In the genomic region with DNA sequence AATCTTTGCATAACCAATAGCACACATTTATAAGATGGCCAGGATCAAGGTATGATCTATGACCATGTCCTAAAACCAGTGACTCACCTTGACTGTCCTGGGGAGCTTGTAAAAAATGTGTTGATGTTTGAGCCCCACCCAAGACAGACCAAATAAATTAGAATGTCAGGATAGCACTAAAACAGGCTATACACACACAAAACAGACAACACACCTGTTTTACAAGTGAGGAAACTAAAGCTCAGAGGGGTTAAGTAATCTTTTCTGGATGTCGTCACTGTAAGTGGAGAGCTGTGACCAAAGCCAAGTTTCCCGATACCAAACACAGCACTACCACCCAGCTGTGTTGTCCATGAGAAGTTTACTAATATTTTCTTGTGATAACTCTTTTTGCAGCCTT, we compare ENCODE assay signal across 21 cellular contexts.
"Had no signal": no experiment of that assay in that cellular context is flagged by ENCODE, and none has a peak within 500 bp of the region (broad histone marks: within the 10 kb centered on the region; RNA-seq: fewer than 3 reads in every experiment).

No MANE protein-coding gene starts in this region.

- H3K27me3 ChIP-seq: esophagus squamous epithelium, pancreas, thyroid gland had no signal

- H3K27ac ChIP-seq: thyroid gland had no signal

- H3K27me3 Mint-ChIP-seq: activated CD4-positive, alpha-beta T cell treated with anti-CD3 and anti-CD28 coated beads, Interleukin-2, amount 10 ng/mL, durations not matched to agents 24 days and 14 days; activated naive CD4-positive, alpha-beta T cell treated with anti-CD3 and anti-CD28 coated beads, Interleukin-2, amount 10 ng/mL, durations not matched to agents 7 days and 5 days; effector memory CD8-positive, alpha-beta T cell; naive thymus-derived CD8-positive, alpha-beta T cell had no signal

- H3K4me3 ChIP-seq: esophagus squamous epithelium, pancreas, thyroid gland had no signal

- H3K9me3 Mint-ChIP-seq: activated CD4-positive, alpha-beta T cell treated with anti-CD3 and anti-CD28 coated beads, Interleukin-2, amount 10 ng/mL, durations not matched to agents 24 days and 14 days; activated naive CD4-positive, alpha-beta T cell treated with anti-CD3 and anti-CD28 coated beads, Interleukin-2, amount 10 ng/mL, durations not matched to agents 7 days and 5 days; activated T-cell treated with anti-CD3 and anti-CD28 coated beads, Interleukin-2, amount 50 U/mL, for 4 hours; effector memory CD8-positive, alpha-beta T cell; naive thymus-derived CD8-positive, alpha-beta T cell had no signal

- H3K9me3 ChIP-seq: esophagus squamous epithelium, pancreas, thyroid gland had no signal

- H3K4me1 Mint-ChIP-seq: activated CD4-positive, alpha-beta T cell treated with anti-CD3 and anti-CD28 coated beads, Interleukin-2, amount 10 ng/mL, durations not matched to agents 24 days and 14 days; activated naive CD4-positive, alpha-beta T cell treated with anti-CD3 and anti-CD28 coated beads, Interleukin-2, amount 10 ng/mL, durations not matched to agents 7 days and 5 days had no signal

- ATAC-seq: activated CD8-positive, alpha-beta T cell treated with anti-CD3 and anti-CD28 coated beads, Interleukin-2, amount 10 ng/mL, durations not matched to agents 7 days and 5 days; activated T-cell treated with anti-CD3 and anti-CD28 coated beads, Interleukin-2, amount 50 U/mL, for 4 hours; effector memory CD8-positive, alpha-beta T cell; left lobe of liver; naive thymus-derived CD8-positive, alpha-beta T cell had no signal

- H3K4me3 Mint-ChIP-seq: activated CD4-positive, alpha-beta T cell treated with anti-CD3 and anti-CD28 coated beads, Interleukin-2, amount 10 ng/mL, durations not matched to agents 24 days and 14 days; activated CD8-positive, alpha-beta T cell treated with anti-CD3 and anti-CD28 coated beads, Interleukin-2, amount 10 ng/mL, durations not matched to agents 7 days and 5 days; activated naive CD4-positive, alpha-beta T cell treated with anti-CD3 and anti-CD28 coated beads, Interleukin-2, amount 10 ng/mL, durations not matched to agents 7 days and 5 days; activated T-cell treated with anti-CD3 and anti-CD28 coated beads, Interleukin-2, amount 50 U/mL, for 4 hours; effector memory CD8-positive, alpha-beta T cell; naive thymus-derived CD8-positive, alpha-beta T cell had no signal

- DNase-seq: activated CD4-positive, alpha-beta T cell treated with anti-CD3 and anti-CD28 coated beads, Interleukin-2, amount 10 ng/mL, durations not matched to agents 24 days and 14 days; activated CD8-positive, alpha-beta T cell treated with anti-CD3 and anti-CD28 coated beads, Interleukin-2, amount 10 ng/mL, durations not matched to agents 7 days and 5 days; activated effector memory CD4-positive, alpha-beta T cell treated with Interleukin-2 at 50 U/mL for 16 hours; activated naive CD4-positive, alpha-beta T cell treated with anti-CD3 and anti-CD28 coated beads, Interleukin-2, amount 10 ng/mL, durations not matched to agents 7 days and 5 days; activated T-cell treated with anti-CD3 and anti-CD28 coated beads, Interleukin-2, amount 50 U/mL, for 4 hours; amniotic stem cell; effector memory CD8-positive, alpha-beta T cell; esophagus squamous epithelium; foreskin fibroblast; glutamatergic neuron; hypothalamus; islet precursor cell; naive thymus-derived CD8-positive, alpha-beta T cell; pancreas; stimulated activated CD4-positive, alpha-beta T cell treated with anti-CD3 and anti-CD28 coated beads, Interleukin-12 subunit alpha, Interleukin-12 subunit beta, amount 100 ng/mL, for 4 hours; stimulated activated CD4-positive, alpha-beta T cell treated with anti-CD3 and anti-CD28 coated beads, Interleukin-1b, Interleukin-23, amount 100 ng/mL, for 48 hours; stimulated activated CD8-positive, alpha-beta memory T cell treated with anti-CD3 and anti-CD28 coated beads, Interleukin-4, amount 100 ng/mL, for 48 hours; stimulated activated naive CD4-positive, alpha-beta T cell; T1000; thyroid gland had no signal

- H3K4me1 ChIP-seq: esophagus squamous epithelium, thyroid gland had no signal

- H3K27ac Mint-ChIP-seq: activated CD4-positive, alpha-beta T cell treated with anti-CD3 and anti-CD28 coated beads, Interleukin-2, amount 10 ng/mL, durations not matched to agents 24 days and 14 days; activated CD8-positive, alpha-beta T cell treated with anti-CD3 and anti-CD28 coated beads, Interleukin-2, amount 10 ng/mL, durations not matched to agents 7 days and 5 days; activated naive CD4-positive, alpha-beta T cell treated with anti-CD3 and anti-CD28 coated beads, Interleukin-2, amount 10 ng/mL, durations not matched to agents 7 days and 5 days; effector memory CD8-positive, alpha-beta T cell had no signal
